ENCODE assay signal across 10 cellular contexts in the genomic region with DNA sequence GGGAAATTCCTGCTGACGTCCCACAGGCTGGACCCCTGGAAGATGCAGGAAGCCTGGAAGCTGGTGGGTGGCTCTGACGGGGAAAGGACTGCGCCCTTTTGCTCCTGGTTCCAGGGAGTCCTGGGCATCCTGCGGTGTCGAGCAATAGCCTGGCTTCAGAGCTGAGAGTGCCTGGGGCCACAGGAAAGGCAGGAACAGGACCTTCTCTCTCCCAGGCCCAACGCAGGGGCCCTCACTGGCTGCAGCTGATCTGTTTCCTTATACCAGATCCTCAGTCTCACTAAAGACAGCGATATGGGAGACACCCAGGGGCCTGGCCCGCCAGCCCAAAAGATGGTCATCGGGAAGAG. TPM values are rescaled to one million over a fixed set of nuclear protein-coding genes. Genes with fewer than 3 reads are reported as not detected.
DNase-seq lines count a peak whose midpoint lies in the region; ATAC-seq, FAIRE-seq and TF ChIP-seq lines count a peak whose summit lies in the region.
"Had no signal": no experiment of that assay in that cellular context is flagged by ENCODE, and none has a peak within 500 bp of the region (broad histone marks: within the 10 kb centered on the region; RNA-seq: fewer than 3 reads in every experiment).

No MANE protein-coding gene starts in this region.

- TF ChIP-seq CTCF in A549 (IDR thresholded peaks at IDR 0.05) (no peak), GM12864 (IDR thresholded peaks at IDR 0.05; ENCODE audit: low read depth, low read length, missing control alignments) (no peak), ovary (IDR thresholded peaks at IDR 0.05) (no peak)

- peak overlapping the region; percentile 98 for H3K27ac Mint-ChIP-seq in activated CD4-positive, alpha-beta memory T cell treated with anti-CD3 and anti-CD28 coated beads, Interleukin-2, amount 10 ng/mL, durations not matched to agents 7 days and 5 days

- TF ChIP-seq POLR2A in A549 (IDR thresholded peaks at IDR 0.05; ENCODE audit: low read length): no peak
- TF ChIP-seq POLR2A in ovary (IDR thresholded peaks at IDR 0.05): no peak

- no peaks in the 10 kb centered on the region for H3K27me3 Mint-ChIP-seq in activated CD4-positive, alpha-beta memory T cell treated with anti-CD3 and anti-CD28 coated beads, Interleukin-2, amount 10 ng/mL, durations not matched to agents 7 days and 5 days

- POLR2A ChIA-PET in A549 (lab: Yijun Ruan, JAX): interaction anchor here (0.9 to 1.6 kb wide), 3 partner anchors 21 to 306 kb away, joined by 3 to 6 read pairs (median 4); a partner anchor contains a TSS
- POLR2A ChIA-PET in activated CD4-positive, alpha-beta memory T cell treated with anti-CD3 and anti-CD28 coated beads, Interleukin-2, amount 10 ng/mL, durations not matched to agents 7 days and 5 days (lab: Charles Lee): interaction anchor here (2.2 to 7.2 kb wide), 7 partner anchors 15 to 112 kb away, joined by 6 to 234 read pairs (median 12); a partner anchor contains a TSS

- H3K27me3 ChIP-seq in mucosa of rectum (ENCODE audit: control insufficient read depth in 2 of 2, insufficient read depth in 2 of 2, low read length in 2 of 2) (no peaks in the 10 kb centered on the region), ovary (no peaks in the 10 kb centered on the region)
- H3K27me3 ChIP-seq: dorsolateral prefrontal cortex had no signal

- H3K36me3 Mint-ChIP-seq in activated CD4-positive, alpha-beta memory T cell treated with anti-CD3 and anti-CD28 coated beads, Interleukin-2, amount 10 ng/mL, durations not matched to agents 7 days and 5 days (ENCODE audit: low read depth): peaks cover 81% of the 10 kb centered on the region

- H3K36me3 ChIP-seq in mucosa of rectum (ENCODE audit: control insufficient read depth in 2 of 2, insufficient read depth in 2 of 2, low read length in 2 of 2) (peaks cover 51 to 57% of the 10 kb centered on the region in 2 donors), ovary (no peaks in the 10 kb centered on the region)

- ATAC-seq in A549 (peak; percentile 2 to 11; a peak in 4 of 6 replicates), GM18907 (IDR thresholded peaks at IDR 0.05; ENCODE audit: unreplicated experiment) (no peak)

- H3K4me2 ChIP-seq in A549: no peak overlapping the region

- no peak for DNase-seq in A549 (ENCODE audit: low read depth in 1 of 2, low spot score in 1 of 2)
- DNase-seq in GM12864 (ENCODE audit: low read depth): no peak
- DNase-seq in activated CD4-positive, alpha-beta memory T cell treated with anti-CD3 and anti-CD28 coated beads, Interleukin-2, amount 10 ng/mL, durations not matched to agents 7 days and 5 days: no peak
- no peak for DNase-seq in NCI-H187 (lab: John Stamatoyannopoulos, UW)
- DNase-seq in ovary: no peak
- no peak for DNase-seq in stimulated activated CD4-positive, alpha-beta T cell treated with anti-CD3 and anti-CD28 coated beads, Interleukin-15, amount 100 ng/mL, for 24 hours
- DNase-seq: nephron progenitor cell had no signal

- H3K4me1 ChIP-seq in A549: peaks cover 40% of the 10 kb centered on the region
- peaks cover 35 to 43% of the 10 kb centered on the region in 2 donors for H3K4me1 ChIP-seq in mucosa of rectum (ENCODE audit: control insufficient read depth in 2 of 2, insufficient read depth in 2 of 2, low read length in 2 of 2)
- H3K4me1 ChIP-seq in ovary (ENCODE audit: insufficient read depth): peaks cover 2% of the 10 kb centered on the region

- no peak for TF ChIP-seq RAD21 in A549 (conservative IDR thresholded peaks at IDR 0.05 in 1 of 2, IDR thresholded peaks at IDR 0.05 in 1 of 2)

- H3K4me3 Mint-ChIP-seq in activated CD4-positive, alpha-beta memory T cell treated with anti-CD3 and anti-CD28 coated beads, Interleukin-2, amount 10 ng/mL, durations not matched to agents 7 days and 5 days: peak overlapping the region; percentile 92

- no peak for FAIRE-seq in A549 (lab: Jason Lieb, UNC)

- intact Hi-C loops in ovary (cut with DNase I): loop anchor here in 1 of 4 donors (10.0 kb wide), 1 partner anchor 136 kb away; a partner anchor contains a TSS

- CTCF ChIA-PET in A549 (lab: Yijun Ruan, JAX): interaction anchor here (0.7 to 5.7 kb wide), 7 partner anchors 10 to 129 kb away, joined by 3 to 44 read pairs (median 6); a partner anchor contains a TSS
- CTCF ChIA-PET in activated CD4-positive, alpha-beta memory T cell treated with anti-CD3 and anti-CD28 coated beads, Interleukin-2, amount 10 ng/mL, durations not matched to agents 7 days and 5 days (lab: Charles Lee): interaction anchor here (0.9 to 2.4 kb wide), 4 partner anchors 11 to 148 kb away, joined by 4 to 20 read pairs (median 13); a partner anchor contains a TSS

- H3K27ac ChIP-seq in A549 (no peak overlapping the region), mucosa of rectum (ENCODE audit: low read depth in 2 of 2, low read length in 2 of 2) (peak overlapping the region in 1 of 2 donors; percentile 97), ovary (no peak overlapping the region)

- TF ChIP-seq EP300 in A549 (IDR thresholded peaks at IDR 0.05) (no peak), ovary (IDR thresholded peaks at IDR 0.05) (no peak)

- H3K9me3 Mint-ChIP-seq in activated CD4-positive, alpha-beta memory T cell treated with anti-CD3 and anti-CD28 coated beads, Interleukin-2, amount 10 ng/mL, durations not matched to agents 7 days and 5 days: no peaks in the 10 kb centered on the region
- H3K9me3 Mint-ChIP-seq: nephron progenitor cell had no signal

- WGBS in A549 (ENCODE audit: missing lambda C conversion rate): 88% methylated on average over 8 of the region's 9 CpGs
- WGBS in ovary, 3 donors: 76 to 79% (median 78%) methylated on average over 8 to 9 of the region's 9 CpGs

- H3K9me3 ChIP-seq in A549 (no peaks in the 10 kb centered on the region), mucosa of rectum (ENCODE audit: control insufficient read depth in 2 of 2, low read length in 2 of 2) (no peaks in the 10 kb centered on the region), ovary (no peaks in the 10 kb centered on the region)

- peaks cover 59% of the 10 kb centered on the region for H3K4me1 Mint-ChIP-seq in activated CD4-positive, alpha-beta memory T cell treated with anti-CD3 and anti-CD28 coated beads, Interleukin-2, amount 10 ng/mL, durations not matched to agents 7 days and 5 days

- H3K4me3 ChIP-seq in A549 (no peak overlapping the region), GM12864 (ENCODE audit: low read depth, low read length) (peak overlapping the region; percentile 3; the same call in 1 of the 2 replicates), mucosa of rectum (ENCODE audit: low read length in 2 of 2) (peak overlapping the region; percentile 79 to 82), ovary (no peak overlapping the region)

- H3K9ac ChIP-seq in mucosa of rectum (ENCODE audit: low read depth in 1 of 2, low read length in 2 of 2): peak overlapping the region; percentile 47 to 82

RNA-seq across cellular contexts. Expression of a gene that starts 1.4 kb away (rescaled TPM):
- polyA plus RNA-seq in A549 (2011; rRNA removed) (0.54 and 0.74 TPM in 2 replicates), A549 (2017; fragmentation: RNase III; extraction: RNeasy Plus Mini Kit Qiagen cat#74134 plus additional on column Dnase treatment) (0.24 to 0.41 TPM (median 0.27 TPM) in 3 replicates), ovary (1 to 10 TPM; 2.7 to 7.4 TPM)
- polyA plus RNA-seq in A549 (2012; cell fraction: cytosol; rRNA removed): 0.20 and 0.45 TPM in 2 replicates
- polyA plus RNA-seq in A549 (2012; cell fraction: nucleus; rRNA removed): 0.40 and 0.49 TPM in 2 replicates
- 2.0 and 2.7 TPM in 2 replicates for polyA minus RNA-seq in A549 (2011; rRNA and poly(A)+ RNA removed)
- 10 to 100 TPM; 25.2 to 26.5 TPM for total RNA-seq in activated CD4-positive, alpha-beta memory T cell treated with anti-CD3 and anti-CD28 coated beads, Interleukin-2, amount 10 ng/mL, durations not matched to agents 7 days and 5 days
- total RNA-seq in ovary: 10 to 100 TPM in 2 of 7 donors, 1 to 10 TPM in 5; 4.3 to 10.6 (median 6.9) TPM

RNA-seq across cellular contexts. Expression of a gene that starts 6.5 kb away (rescaled TPM):
- polyA plus RNA-seq in A549 (2011; rRNA removed) (3,426 and 3,692 TPM in 2 replicates), A549 (2017; fragmentation: RNase III; extraction: RNeasy Plus Mini Kit Qiagen cat#74134 plus additional on column Dnase treatment) (3,611 to 3,881 TPM (median 3,639 TPM) in 3 replicates), ovary (over 10,000 TPM in 1 of 2 donors, 1,000 to 10,000 TPM in 1; 6,405 to 11,953 TPM)
- 5,001 and 5,310 TPM in 2 replicates for polyA plus RNA-seq in A549 (2012; cell fraction: cytosol; rRNA removed)
- polyA plus RNA-seq in A549 (2012; cell fraction: nucleus; rRNA removed): 1,388 and 1,717 TPM in 2 replicates
- polyA minus RNA-seq in A549 (2011; rRNA and poly(A)+ RNA removed): 851 and 1,281 TPM in 2 replicates
- 1,000 to 10,000 TPM; 2,403 to 2,442 TPM for total RNA-seq in activated CD4-positive, alpha-beta memory T cell treated with anti-CD3 and anti-CD28 coated beads, Interleukin-2, amount 10 ng/mL, durations not matched to agents 7 days and 5 days
- total RNA-seq in ovary: 1,000 to 10,000 TPM; 4,177 to 8,845 (median 4,854) TPM

RNA-seq across cellular contexts. Expression of a gene that starts 6.7 kb away (rescaled TPM):
- 38.9 and 44.3 TPM in 2 replicates for polyA plus RNA-seq in A549 (2011; rRNA removed)
- polyA plus RNA-seq in A549 (2012; cell fraction: cytosol; rRNA removed): 24.7 and 30.2 TPM in 2 replicates
- 88.0 and 102 TPM in 2 replicates for polyA plus RNA-seq in A549 (2012; cell fraction: nucleus; rRNA removed)
- polyA plus RNA-seq in A549 (2017; fragmentation: RNase III; extraction: RNeasy Plus Mini Kit Qiagen cat#74134 plus additional on column Dnase treatment): 22.8 to 28.0 TPM (median 22.8 TPM) in 3 replicates
- polyA minus RNA-seq in A549 (2011; rRNA and poly(A)+ RNA removed): 67.8 and 76.8 TPM in 2 replicates
- 10 to 100 TPM; 53.1 to 59.7 TPM for total RNA-seq in activated CD4-positive, alpha-beta memory T cell treated with anti-CD3 and anti-CD28 coated beads, Interleukin-2, amount 10 ng/mL, durations not matched to agents 7 days and 5 days
- 10 to 100 TPM; 24.0 to 55.6 (median 45.2) TPM for total RNA-seq in ovary
- 10 to 100 TPM; 39.5 to 56.7 TPM for polyA plus RNA-seq in ovary

RNA-seq across cellular contexts. Expression of a gene that starts 10.7 kb away (rescaled TPM):
- polyA plus RNA-seq in A549 (2011; rRNA removed) (35.1 TPM in 2 replicates), A549 (2017; fragmentation: RNase III; extraction: RNeasy Plus Mini Kit Qiagen cat#74134 plus additional on column Dnase treatment) (88.4 to 91.2 TPM (median 89.6 TPM) in 3 replicates), ovary (10 to 100 TPM; 25.5 to 27.0 TPM)
- polyA plus RNA-seq in A549 (2012; cell fraction: cytosol; rRNA removed): 59.0 and 62.6 TPM in 2 replicates
- 95.1 and 106 TPM in 2 replicates for polyA plus RNA-seq in A549 (2012; cell fraction: nucleus; rRNA removed)
- polyA minus RNA-seq in A549 (2011; rRNA and poly(A)+ RNA removed): 65.1 and 77.4 TPM in 2 replicates
- 10 to 100 TPM; 37.5 to 41.7 TPM for total RNA-seq in activated CD4-positive, alpha-beta memory T cell treated with anti-CD3 and anti-CD28 coated beads, Interleukin-2, amount 10 ng/mL, durations not matched to agents 7 days and 5 days
- 10 to 100 TPM; 29.1 to 58.5 (median 35.0) TPM for total RNA-seq in ovary

RNA-seq across cellular contexts. Expression of a gene that starts 11.0 kb away (rescaled TPM):
- polyA plus RNA-seq in A549 (2011; rRNA removed) (61.2 and 84.6 TPM in 2 replicates), A549 (2017; fragmentation: RNase III; extraction: RNeasy Plus Mini Kit Qiagen cat#74134 plus additional on column Dnase treatment) (117 to 138 TPM (median 120 TPM) in 3 replicates), ovary (10 to 100 TPM; 80.3 to 83.0 TPM)
- polyA plus RNA-seq in A549 (2012; cell fraction: cytosol; rRNA removed): 69.9 and 83.4 TPM in 2 replicates
- polyA plus RNA-seq in A549 (2012; cell fraction: nucleus; rRNA removed): 22.3 and 45.7 TPM in 2 replicates
- 10.0 and 12.7 TPM in 2 replicates for polyA minus RNA-seq in A549 (2011; rRNA and poly(A)+ RNA removed)
- 10 to 100 TPM; 63.5 to 65.0 TPM for total RNA-seq in activated CD4-positive, alpha-beta memory T cell treated with anti-CD3 and anti-CD28 coated beads, Interleukin-2, amount 10 ng/mL, durations not matched to agents 7 days and 5 days
- total RNA-seq in ovary: 10 to 100 TPM in 6 of 7 donors, 1 to 10 TPM in 1; 9.8 to 46.8 (median 42.0) TPM

Comparison
In these comparisons a context has a peak if more than half of its experiments do, and no peak if none do; other contexts are left out.
1. H3K4me3 ChIP-seq: peak in GM12864 (single experiment) and mucosa of rectum (2 of 2); none in A549 (single experiment) and ovary (single experiment).